In genomic region chr20:49978685-49979029, GRCh38 we compare ENCODE assay signal across 11 cellular contexts. TPM values are rescaled to one million over a fixed set of nuclear protein-coding genes. Genes with fewer than 3 reads are reported as not detected.
DNase-seq lines count a peak whose midpoint lies in the region; ATAC-seq and TF ChIP-seq lines count a peak whose summit lies in the region.
"Had no signal": no experiment of that assay in that cellular context is flagged by ENCODE, and none has a peak within 500 bp of the region (broad histone marks: within the 10 kb centered on the region; RNA-seq: fewer than 3 reads in every experiment).

No MANE protein-coding gene starts in this region.

- TF ChIP-seq POLR2A in upper lobe of left lung (IDR thresholded peaks at IDR 0.05): no peak

- H3K36me3 ChIP-seq in HAP-1 (replicated peaks) (no peaks in the 10 kb centered on the region), PC-9 (ENCODE audit: low read depth) (no peaks in the 10 kb centered on the region), iPS-20b (ENCODE audit: insufficient read depth, low read depth, low read length) (no peaks in the 10 kb centered on the region), smooth muscle cell (ENCODE audit: low read depth) (no peaks in the 10 kb centered on the region), upper lobe of left lung (no peaks in the 10 kb centered on the region)
- H3K36me3 ChIP-seq: lower lobe of right lung, suprapubic skin had no signal

- H2AFZ ChIP-seq in PC-9 (no peak overlapping the region), smooth muscle cell (ENCODE audit: low read depth) (no peak overlapping the region)

- WGBS in smooth muscle cell (ENCODE audit: low lambda C conversion rate): 80% methylated on average over 3 of the region's 3 CpGs
- WGBS in upper lobe of left lung, 2 donors: 77 to 81% methylated on average over 3 of the region's 3 CpGs

- H3K27me3 ChIP-seq in HAP-1 (ENCODE audit: low read depth) (no peaks in the 10 kb centered on the region), PC-9 (ENCODE audit: insufficient read depth, low read depth) (no peaks in the 10 kb centered on the region), iPS-20b (ENCODE audit: insufficient read depth, low read length) (peaks cover 37% of the 10 kb centered on the region), smooth muscle cell (ENCODE audit: low read depth) (no peaks in the 10 kb centered on the region), upper lobe of left lung (peaks cover 0 to 7% (median 0%) of the 10 kb centered on the region in 4 donors)
- H3K27me3 ChIP-seq: suprapubic skin had no signal

- ATAC-seq in upper lobe of left lung (ENCODE audit: low FRiP score in 2 of 2) (no peak), GM18519 (IDR thresholded peaks at IDR 0.05; ENCODE audit: low FRiP score, unreplicated experiment) (no peak)

- CTCF ChIA-PET in PC-9 (lab: Charles Lee): interaction anchor here (0.5 to 2.4 kb wide), 12 partner anchors 14 to 1710 kb away, joined by 3 to 31 read pairs (median 5); no protein-coding TSS in a partner anchor

- BruUV-seq in PC-9 (replicated peaks; lab: Mats Ljungman, UMichigan): no TSS peak

- TF ChIP-seq EP300 in upper lobe of left lung (IDR thresholded peaks at IDR 0.05): no peak

- H3K4me2 ChIP-seq in PC-9 (peak overlapping the region; percentile 65), smooth muscle cell (peak overlapping the region; percentile 88)

- peak overlapping the region; percentile 71; the same call in 1 of the 2 replicates for H3K9ac ChIP-seq in iPS-20b (ENCODE audit: low read depth, low read length)
- no peak overlapping the region for H3K9ac ChIP-seq in smooth muscle cell (ENCODE audit: low read depth)

- peaks cover 33% of the 10 kb centered on the region for H3K4me1 ChIP-seq in HAP-1
- H3K4me1 ChIP-seq in PC-9 (replicated peaks; ENCODE audit: insufficient read depth): peaks cover 19% of the 10 kb centered on the region
- peaks cover 23% of the 10 kb centered on the region; the same call in 1 of the 2 replicates for H3K4me1 ChIP-seq in iPS-20b (ENCODE audit: insufficient read depth, low read length)
- H3K4me1 ChIP-seq in smooth muscle cell (ENCODE audit: low read depth): peaks cover 10% of the 10 kb centered on the region
- H3K4me1 ChIP-seq in upper lobe of left lung: peaks cover 21 to 29% (median 24%) of the 10 kb centered on the region in 4 donors

- POLR2A ChIA-PET in PC-9 (lab: Charles Lee; ENCODE audit: unreplicated experiment): no interaction called here

- H3K4me3 ChIP-seq in HAP-1 (peak overlapping the region; percentile 23; the same call in 1 of the 2 replicates), PC-9 (no peak overlapping the region; the same call in 1 of the 2 replicates), iPS-20b (ENCODE audit: low read length) (peak overlapping the region; percentile 71; the same call in 1 of the 2 replicates), smooth muscle cell (no peak overlapping the region), upper lobe of left lung (no peak overlapping the region)

- no peaks in the 10 kb centered on the region for H3K9me2 ChIP-seq in PC-9 (ENCODE audit: insufficient read depth)

- H3K79me2 ChIP-seq in PC-9 (ENCODE audit: low read depth): no peaks in the 10 kb centered on the region
- peaks cover 8% of the 10 kb centered on the region for H3K79me2 ChIP-seq in smooth muscle cell (ENCODE audit: low read depth)

- H3F3A ChIP-seq in PC-9 (ENCODE audit: insufficient read depth, low read depth): peaks cover 18% of the 10 kb centered on the region
- no peaks in the 10 kb centered on the region for H3F3A ChIP-seq in smooth muscle cell (ENCODE audit: low read depth)

- in situ Hi-C loops in HAP-1 (cut with MboI; ENCODE audit: low sequenced_read_pairs): loop anchor here (5.0 to 10.0 kb wide), 2 partner anchors 199 to 486 kb away; no protein-coding TSS in a partner anchor

- no peak overlapping the region for H3K27ac ChIP-seq in PC-9
- H3K27ac ChIP-seq in iPS-20b (ENCODE audit: low read length): no peak overlapping the region
- H3K27ac ChIP-seq in smooth muscle cell (ENCODE audit: low read depth): no peak overlapping the region
- H3K27ac ChIP-seq in upper lobe of left lung: peak overlapping the region in 1 of 4 donors; percentile 30
- H3K27ac ChIP-seq: lower lobe of right lung, suprapubic skin had no signal

- DNase-seq in HAP-1 (ENCODE audit: low spot score in 2 of 2) (no peak), PC-9 (peak in 1 of 2 experiments; percentile 29), smooth muscle cell (lab: John Stamatoyannopoulos, UW; ENCODE audit: unreplicated experiment) (no peak), upper lobe of left lung (no peak)
- no peak for DNase-seq in stimulated activated CD4-positive, alpha-beta T cell treated with anti-CD3 and anti-CD28 coated beads, Interleukin-2, amount 100 ng/mL, for 24 hours
- DNase-seq: SIG-M5 had no signal

- H4K20me1 ChIP-seq in PC-9 (ENCODE audit: insufficient read depth): no peaks in the 10 kb centered on the region
- H4K20me1 ChIP-seq in smooth muscle cell (ENCODE audit: low read depth): peaks cover 1% of the 10 kb centered on the region

- 0 out of 2 replicates have a peak, but pooled peaks cover 2% of the 10 kb centered on the region for H3K9me3 ChIP-seq in HAP-1
- H3K9me3 ChIP-seq in PC-9 (ENCODE audit: insufficient read depth, low read depth): no peaks in the 10 kb centered on the region
- H3K9me3 ChIP-seq in iPS-20b (ENCODE audit: insufficient read depth, low read depth, low read length): no peaks in the 10 kb centered on the region
- H3K9me3 ChIP-seq in smooth muscle cell (replicated peaks; ENCODE audit: low read depth): no peaks in the 10 kb centered on the region
- no peaks in the 10 kb centered on the region for H3K9me3 ChIP-seq in upper lobe of left lung
- H3K9me3 ChIP-seq: lower lobe of right lung, suprapubic skin had no signal

- TF ChIP-seq CTCF in PC-9 (conservative IDR thresholded peaks at IDR 0.05) (no peak), smooth muscle cell (IDR thresholded peaks at IDR 0.05; ENCODE audit: borderline replicate concordance, insufficient read depth, poor library complexity, severe bottlenecking) (no peak), upper lobe of left lung (IDR thresholded peaks at IDR 0.05) (no peak)

- intact Hi-C loops in PC-9 (cut with micrococcal nuclease; ENCODE audit: unreplicated experiment): loop anchor here (2.0 kb wide), 1 partner anchor 92 kb away; no protein-coding TSS in a partner anchor

RNA-seq across cellular contexts. Expression of gene SNAI1, which starts 4.1 kb away (rescaled TPM):
- total RNA-seq in PC-9 (2021) (2.2 and 3.6 TPM in 2 replicates), smooth muscle cell (3.7 and 5.6 TPM in 2 replicates), upper lobe of left lung (10 to 100 TPM in 1 of 6 donors, 1 to 10 TPM in 5; 3.9 to 11.0 (median 5.1) TPM)
- polyA plus RNA-seq in smooth muscle cell: 16.1 and 20.7 TPM in 2 replicates
- total RNA-seq: kidney epithelial cell had no signal

RNA-seq across cellular contexts. Expression of gene RNF114, which starts 42.5 kb away (rescaled TPM):
- total RNA-seq in PC-9 (2021) (92.5 and 125 TPM in 2 replicates), smooth muscle cell (54.2 and 62.7 TPM in 2 replicates), upper lobe of left lung (100 to 1,000 TPM in 4 of 6 donors, 10 to 100 TPM in 2; 72.4 to 248 (median 173) TPM)
- polyA plus RNA-seq in smooth muscle cell: 80.5 and 87.2 TPM in 2 replicates

Comparison
In these comparisons a context has a peak if more than half of its experiments do, and no peak if none do; other contexts are left out.
1. H3K4me3 ChIP-seq: peak in HAP-1 (single experiment) and iPS-20b (single experiment); none in PC-9 (single experiment), smooth muscle cell (single experiment) and upper lobe of left lung (0 of 4).